26 cellular contexts compared by ENCODE assay signal in the genomic region with DNA sequence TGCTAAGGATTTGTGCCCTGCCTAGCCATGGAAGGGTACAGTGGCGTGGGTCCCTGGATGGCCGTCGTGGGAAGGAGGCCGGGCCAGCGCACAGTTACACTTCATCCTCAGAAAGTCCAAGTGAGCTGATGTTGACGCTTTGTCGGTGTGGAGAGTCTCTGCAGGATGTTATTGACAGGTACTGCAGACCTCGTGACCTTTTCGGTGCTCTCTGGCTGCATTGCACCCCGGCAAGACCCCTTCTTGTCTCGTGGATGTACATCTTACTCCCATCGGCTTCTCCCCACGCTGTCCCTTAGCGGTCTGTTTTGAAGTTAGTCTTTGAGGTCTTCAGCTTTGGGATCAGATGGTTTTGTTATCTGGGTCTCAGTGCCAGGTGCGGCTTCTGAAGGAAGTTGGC.
"Had no signal": no experiment of that assay in that cellular context is flagged by ENCODE, and none has a peak within 500 bp of the region (broad histone marks: within the 10 kb centered on the region; RNA-seq: fewer than 3 reads in every experiment).

No MANE protein-coding gene starts in this region.

- DNase-seq: hypothalamus; immature natural killer cell; kidney; left colon; left lung; lower lobe of right lung; mammary epithelial cell; mesenchymal stem cell; occipital lobe; psoas muscle; stimulated activated CD4-positive, alpha-beta T cell treated with anti-CD3 and anti-CD28 coated beads, Interleukin-12 subunit alpha, Interleukin-12 subunit beta, amount 100 ng/mL, for 4 hours; stimulated activated CD4-positive, alpha-beta T cell treated with anti-CD3 and anti-CD28 coated beads, Interleukin-15, amount 100 ng/mL, for 24 hours; stimulated activated CD4-positive, alpha-beta T cell treated with anti-CD3 and anti-CD28 coated beads, Interleukin-4, amount 100 ng/mL, for 24 hours; stimulated activated naive CD4-positive, alpha-beta T cell treated with Interleukin-2 at 50 U/mL for 16 hours; stimulated activated naive CD8-positive, alpha-beta T cell treated with anti-CD3 and anti-CD28 coated beads, Interleukin-15, amount 100 ng/mL, for 72 hours; substantia nigra; uterus had no signal

- H3K4me3 ChIP-seq: left lung, lower lobe of right lung, psoas muscle, skin epidermis, tibial nerve, uterus had no signal

- H3K27ac ChIP-seq: left lung, lower lobe of right lung, parathyroid adenoma, psoas muscle, skin epidermis, tibial nerve, uterus had no signal

- H3K27me3 ChIP-seq: left lung, tibial nerve, uterus had no signal

- H3K9ac ChIP-seq: parathyroid adenoma had no signal

- H3K4me3 Mint-ChIP-seq: immature natural killer cell; naive thymus-derived CD8-positive, alpha-beta T cell; nephron; neural crest cell; stimulated activated memory B cell treated with anti-CD40 and anti-IgM and Interleukin-4, amounts not matched to agents 10 μg/mL and 1 μg/mL and 100 μg/mL, for 72 hours; stimulated activated naive CD8-positive, alpha-beta T cell treated with anti-CD3 and anti-CD28 coated beads, Interleukin-15, amount 100 ng/mL, for 72 hours; type B pancreatic cell had no signal

- H3K27ac Mint-ChIP-seq: immature natural killer cell; nephron; stimulated activated memory B cell treated with anti-CD40 and anti-IgM and Interleukin-4, amounts not matched to agents 10 μg/mL and 1 μg/mL and 100 μg/mL, for 72 hours; type B pancreatic cell had no signal

- H3K9me3 Mint-ChIP-seq: immature natural killer cell; naive thymus-derived CD8-positive, alpha-beta T cell; nephron; neural crest cell; stimulated activated memory B cell treated with anti-CD40 and anti-IgM and Interleukin-4, amounts not matched to agents 10 μg/mL and 1 μg/mL and 100 μg/mL, for 72 hours; stimulated activated naive CD8-positive, alpha-beta T cell treated with anti-CD3 and anti-CD28 coated beads, Interleukin-15, amount 100 ng/mL, for 72 hours; type B pancreatic cell had no signal

- H3K9me3 ChIP-seq: left lung, lower lobe of right lung, psoas muscle, tibial nerve, uterus had no signal

- H3K4me1 Mint-ChIP-seq: immature natural killer cell; naive thymus-derived CD8-positive, alpha-beta T cell; nephron; neural crest cell; stimulated activated memory B cell treated with anti-CD40 and anti-IgM and Interleukin-4, amounts not matched to agents 10 μg/mL and 1 μg/mL and 100 μg/mL, for 72 hours; stimulated activated naive CD8-positive, alpha-beta T cell treated with anti-CD3 and anti-CD28 coated beads, Interleukin-15, amount 100 ng/mL, for 72 hours had no signal

- H3K27me3 Mint-ChIP-seq: naive thymus-derived CD8-positive, alpha-beta T cell; stimulated activated memory B cell treated with anti-CD40 and anti-IgM and Interleukin-4, amounts not matched to agents 10 μg/mL and 1 μg/mL and 100 μg/mL, for 72 hours; stimulated activated naive CD8-positive, alpha-beta T cell treated with anti-CD3 and anti-CD28 coated beads, Interleukin-15, amount 100 ng/mL, for 72 hours; type B pancreatic cell had no signal

- ATAC-seq: left colon; left lung; lower lobe of right lung; naive thymus-derived CD8-positive, alpha-beta T cell; psoas muscle; sciatic nerve; stimulated activated memory B cell treated with anti-CD40 and anti-IgM and Interleukin-4, amounts not matched to agents 10 μg/mL and 1 μg/mL and 100 μg/mL, for 72 hours; stimulated activated naive CD8-positive, alpha-beta T cell treated with anti-CD3 and anti-CD28 coated beads, Interleukin-15, amount 100 ng/mL, for 72 hours had no signal

- H3K36me3 ChIP-seq: uterus had no signal

- H3K4me1 ChIP-seq: left lung, lower lobe of right lung, parathyroid adenoma, psoas muscle, tibial nerve, uterus had no signal

- H2AFZ ChIP-seq: parathyroid adenoma had no signal
